Comparison of ENCODE assay signal across 1 cellular context in the genomic region with DNA sequence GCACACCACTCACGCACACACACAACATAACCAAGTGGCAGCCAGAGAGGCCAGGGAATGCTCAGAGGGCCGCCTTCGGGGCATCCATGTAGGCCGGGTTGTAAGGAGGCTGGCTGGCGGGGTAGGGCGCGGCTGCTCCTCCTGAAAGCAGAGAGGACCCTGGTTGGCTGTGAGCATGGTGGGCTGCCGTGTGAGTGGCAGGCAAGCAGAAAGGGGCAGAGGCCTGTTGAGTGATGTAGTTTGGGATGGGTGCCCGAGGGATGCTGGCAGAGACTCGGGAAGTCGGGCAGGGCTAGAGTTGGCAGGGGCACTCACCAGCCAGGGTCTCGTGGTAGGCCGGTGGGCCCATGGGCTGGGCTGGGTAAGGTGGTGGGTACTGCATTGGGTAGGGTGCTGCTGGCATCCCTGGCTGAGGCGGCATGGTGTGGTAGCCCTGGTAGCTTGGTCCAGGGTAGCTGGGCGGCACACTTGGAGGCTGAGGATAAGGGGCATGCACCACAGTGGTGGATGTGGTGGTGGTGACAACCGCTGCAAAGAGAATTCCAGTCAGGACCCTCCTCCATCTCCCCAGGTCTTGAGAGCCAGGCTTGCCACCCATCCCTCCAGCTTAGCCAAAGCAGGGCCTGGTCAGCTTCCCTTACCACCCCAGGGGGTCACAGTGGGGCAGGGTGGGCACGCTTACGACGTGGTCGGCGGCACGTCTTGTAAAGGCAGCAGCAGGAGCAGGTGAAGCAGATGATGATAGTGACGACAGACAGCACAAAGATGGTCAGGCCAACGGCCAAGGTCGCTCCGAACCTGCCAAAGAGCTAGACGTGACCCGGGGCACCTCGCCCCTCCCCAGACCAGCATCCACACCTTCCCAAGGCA.
A peak's percentile ranks its signal among the peaks of the same experiment; 100 is the strongest.
TF ChIP-seq lines count a peak whose summit lies in the region.

No MANE protein-coding gene starts in this region.

TF ChIP-seq in HepG2, 621 proteins besides CTCF, POLR2A, EP300 and RAD21:
- TF ChIP-seq ARHGAP35 (CRISPR knock-in tag; IDR thresholded peaks at IDR 0.05; ENCODE audit: borderline replicate concordance): no peak
- TF ChIP-seq HMG20B (CRISPR knock-in tag; conservative IDR thresholded peaks at IDR 0.05): no peak
- TF ChIP-seq AGO2 (optimal IDR thresholded peaks at IDR 0.05; ENCODE audit: low read depth, low read length): peak; percentile 73
- TF ChIP-seq ZNF670 (CRISPR knock-in tag; IDR thresholded peaks at IDR 0.05; ENCODE audit: borderline replicate concordance): no peak
- TF ChIP-seq, protein P1, sequence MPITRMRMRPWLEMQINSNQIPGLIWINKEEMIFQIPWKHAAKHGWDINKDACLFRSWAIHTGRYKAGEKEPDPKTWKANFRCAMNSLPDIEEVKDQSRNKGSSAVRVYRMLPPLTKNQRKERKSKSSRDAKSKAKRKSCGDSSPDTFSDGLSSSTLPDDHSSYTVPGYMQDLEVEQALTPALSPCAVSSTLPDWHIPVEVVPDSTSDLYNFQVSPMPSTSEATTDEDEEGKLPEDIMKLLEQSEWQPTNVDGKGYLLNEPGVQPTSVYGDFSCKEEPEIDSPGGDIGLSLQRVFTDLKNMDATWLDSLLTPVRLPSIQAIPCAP (CRISPR knock-in tag; IDR thresholded peaks at IDR 0.05; ENCODE audit: low read depth): no peak
- TF ChIP-seq RBFOX2 (IDR thresholded peaks at IDR 0.05; ENCODE audit: low read depth, low read length): peak; percentile 37; the same call in 1 of the 2 replicates
TF ChIP-seq in HepG2: peak in this region for 2.
